ENCODE assay signal across 8 cellular contexts in the genomic region with DNA sequence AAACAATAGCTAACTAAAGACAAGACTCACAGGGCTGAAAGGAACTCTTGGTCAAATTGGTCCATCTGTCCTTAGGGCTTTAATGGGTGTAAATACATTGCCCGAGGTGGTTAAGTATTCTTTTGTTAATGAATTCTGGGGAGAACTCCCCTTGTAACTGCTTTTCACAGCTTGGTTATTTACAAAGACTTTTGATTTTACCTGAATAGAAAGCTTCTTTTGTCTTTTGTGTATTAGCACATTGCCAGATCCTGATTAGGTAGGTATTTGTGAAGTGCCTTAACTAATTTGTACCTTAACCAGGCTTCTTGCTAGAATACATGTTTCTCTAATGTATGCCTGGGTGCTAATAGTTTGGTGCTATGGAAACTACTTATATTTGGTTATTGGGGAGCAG. TPM values are rescaled to one million over a fixed set of nuclear protein-coding genes. Genes with fewer than 3 reads are reported as not detected.
A peak's percentile ranks its signal among the peaks of the same experiment; 100 is the strongest.
DNase-seq lines count a peak whose midpoint lies in the region; ATAC-seq and TF ChIP-seq lines count a peak whose summit lies in the region.

No MANE protein-coding gene starts in this region.

- peak overlapping the region; percentile 94 for H2BK5ac ChIP-seq in IMR-90 (ENCODE audit: low read depth, low read length, poor library complexity, severe bottlenecking)

- H3K9me3 Mint-ChIP-seq in activated CD8-positive, alpha-beta T cell treated with anti-CD3 and anti-CD28 coated beads for 36 hours = no peaks in the 10 kb centered on the region
- no peaks in the 10 kb centered on the region for H3K9me3 Mint-ChIP-seq in stimulated activated effector memory CD8-positive, alpha-beta T cell treated with anti-CD3 and anti-CD28 coated beads, Interleukin-12 subunit alpha, Interleukin-12 subunit beta, amount 100 ng/mL, for 72 hours

- dilution Hi-C loops in IMR-90 (cut with HindIII; ENCODE audit: low sequenced_read_pairs, unreplicated experiment) = no loop called here

- no peak for TF ChIP-seq CTCF in IMR-90 (conservative IDR thresholded peaks at IDR 0.05; ENCODE audit: low read depth, low read length)
- no peak for TF ChIP-seq CTCF in activated CD8-positive, alpha-beta T cell treated with anti-CD3 and anti-CD28 coated beads for 36 hours (IDR thresholded peaks at IDR 0.05)

- POLR2A ChIA-PET in IMR-90 (lab: Charles Lee; ENCODE audit: unreplicated experiment) = no interaction called here
- POLR2A ChIA-PET in activated CD8-positive, alpha-beta T cell treated with anti-CD3 and anti-CD28 coated beads for 36 hours (lab: Charles Lee) = interaction anchor here (0.8 to 7.8 kb wide), 11 partner anchors 9 to 105 kb away, joined by 3 to 122 read pairs (median 3); a partner anchor contains a TSS

- H3K36me3 Mint-ChIP-seq in activated CD8-positive, alpha-beta T cell treated with anti-CD3 and anti-CD28 coated beads for 36 hours (ENCODE audit: low read depth) = peaks cover 71% of the 10 kb centered on the region
- peaks cover 94% of the 10 kb centered on the region for H3K36me3 Mint-ChIP-seq in stimulated activated effector memory CD8-positive, alpha-beta T cell treated with anti-CD3 and anti-CD28 coated beads, Interleukin-12 subunit alpha, Interleukin-12 subunit beta, amount 100 ng/mL, for 72 hours

- H3K27me3 ChIP-seq in IMR-90 (ENCODE audit: control insufficient read depth, insufficient read depth, low read length) (no peaks in the 10 kb centered on the region), iPS-18a (ENCODE audit: control insufficient read depth, insufficient read depth, low read length) (no peaks in the 10 kb centered on the region)

- no CpG with 5 or more reads among the region's 1 CpG for WGBS in IMR-90 (ENCODE audit: extremely low coverage in 2 of 2, insufficient read length in 1 of 2), 2 experiments

- ATAC-seq in IMR-90 (ENCODE audit: low read depth) (no peak), HG03571 (IDR thresholded peaks at IDR 0.05; ENCODE audit: unreplicated experiment) (no peak)
- ATAC-seq in activated CD8-positive, alpha-beta T cell treated with anti-CD3 and anti-CD28 coated beads for 36 hours = no peak
- no peak for ATAC-seq in stimulated activated effector memory CD8-positive, alpha-beta T cell treated with anti-CD3 and anti-CD28 coated beads, Interleukin-12 subunit alpha, Interleukin-12 subunit beta, amount 100 ng/mL, for 72 hours

- no peak overlapping the region for H3K4me3 ChIP-seq in IMR-90 (ENCODE audit: insufficient read depth, low read depth, low read length)
- H3K4me3 ChIP-seq in iPS-18a (ENCODE audit: low read length) = peak overlapping the region; percentile 10

- no peak overlapping the region for H2BK15ac ChIP-seq in IMR-90 (ENCODE audit: low read depth, low read length)

- no peak overlapping the region for H3K14ac ChIP-seq in IMR-90 (replicated peaks; ENCODE audit: low read depth, low read length)

- no peak overlapping the region for H4K8ac ChIP-seq in IMR-90 (ENCODE audit: low read depth in 2 of 2, low read length in 2 of 2)

- no peaks in the 10 kb centered on the region for H3K27me3 Mint-ChIP-seq in activated CD8-positive, alpha-beta T cell treated with anti-CD3 and anti-CD28 coated beads for 36 hours

- no peak overlapping the region for H3K56ac ChIP-seq in IMR-90 (ENCODE audit: extremely low read depth, insufficient read depth, low read length)

- peak overlapping the region; percentile 52; the same call in 1 of the 2 replicates for H3K4me2 ChIP-seq in IMR-90 (ENCODE audit: low read depth, low read length)

- H3K4me1 ChIP-seq in IMR-90 (ENCODE audit: control insufficient read depth, insufficient read depth, low read length) (peaks cover 30% of the 10 kb centered on the region), iPS-18a (ENCODE audit: control insufficient read depth, low read depth, low read length) (peaks cover 24% of the 10 kb centered on the region)

- H3K27ac ChIP-seq in IMR-90 (ENCODE audit: insufficient read depth, low read length) = no peak overlapping the region
- no peak overlapping the region for H3K27ac ChIP-seq in iPS-18a (ENCODE audit: low read length)

- peak overlapping the region; percentile 100 for H3K27ac Mint-ChIP-seq in activated CD8-positive, alpha-beta T cell treated with anti-CD3 and anti-CD28 coated beads for 36 hours
- H3K27ac Mint-ChIP-seq in stimulated activated effector memory CD8-positive, alpha-beta T cell treated with anti-CD3 and anti-CD28 coated beads, Interleukin-12 subunit alpha, Interleukin-12 subunit beta, amount 100 ng/mL, for 72 hours = peak overlapping the region; percentile 100

- peak overlapping the region; percentile 5; the same call in 1 of the 2 replicates for H4K5ac ChIP-seq in IMR-90 (ENCODE audit: low read depth, low read length)

- H3K9ac ChIP-seq in IMR-90 (ENCODE audit: low read depth, low read length) (no peak overlapping the region), iPS-18a (ENCODE audit: low read length) (no peak overlapping the region)

- H3K9me3 ChIP-seq in IMR-90 (ENCODE audit: control insufficient read depth, insufficient read depth, low read length) = no peaks in the 10 kb centered on the region
- H3K9me3 ChIP-seq in iPS-18a (ENCODE audit: control insufficient read depth, low read depth, low read length) = no peaks in the 10 kb centered on the region

- no peak overlapping the region for H2BK20ac ChIP-seq in IMR-90 (ENCODE audit: low read depth, low read length)

- peaks cover 0 to 41% of the 10 kb centered on the region in 2 experiments; a peak in 2 of 4 replicates for H3K79me1 ChIP-seq in IMR-90 (ENCODE audit: low read depth in 1 of 2, low read length in 2 of 2)

- H3K4me3 Mint-ChIP-seq in activated CD8-positive, alpha-beta T cell treated with anti-CD3 and anti-CD28 coated beads for 36 hours = peak overlapping the region; percentile 89
- peak overlapping the region; percentile 84 for H3K4me3 Mint-ChIP-seq in stimulated activated effector memory CD8-positive, alpha-beta T cell treated with anti-CD3 and anti-CD28 coated beads, Interleukin-12 subunit alpha, Interleukin-12 subunit beta, amount 100 ng/mL, for 72 hours

- H3K4me1 Mint-ChIP-seq in activated CD8-positive, alpha-beta T cell treated with anti-CD3 and anti-CD28 coated beads for 36 hours (ENCODE audit: low read depth) = peaks cover 77% of the 10 kb centered on the region
- peaks cover 80% of the 10 kb centered on the region for H3K4me1 Mint-ChIP-seq in stimulated activated effector memory CD8-positive, alpha-beta T cell treated with anti-CD3 and anti-CD28 coated beads, Interleukin-12 subunit alpha, Interleukin-12 subunit beta, amount 100 ng/mL, for 72 hours

- no peak overlapping the region for H2AK5ac ChIP-seq in IMR-90 (ENCODE audit: low read depth, low read length)

- peak overlapping the region; percentile 46; the same call in 1 of the 2 replicates for H3K18ac ChIP-seq in IMR-90 (ENCODE audit: low read depth, low read length)

- H2BK120ac ChIP-seq in IMR-90 (ENCODE audit: low read depth, low read length) = 0 out of 2 replicates have a peak overlapping the region, but pooled peaks have one; percentile 3

- no peak for TF ChIP-seq POLR2A in IMR-90 (IDR thresholded peaks at IDR 0.05; ENCODE audit: low read depth, low read length)

- CTCF ChIA-PET in IMR-90 (lab: Yijun Ruan, JAX) = interaction anchor here (0.6 to 1.7 kb wide), 3 partner anchors 9 to 117 kb away, joined by 4 to 6 read pairs (median 5); no protein-coding TSS in a partner anchor
- CTCF ChIA-PET in activated CD8-positive, alpha-beta T cell treated with anti-CD3 and anti-CD28 coated beads for 36 hours (lab: Charles Lee) = interaction anchor here (0.7 to 6.2 kb wide), 12 partner anchors 11 to 199 kb away, joined by 3 to 55 read pairs (median 4); a partner anchor contains a TSS

- no peak overlapping the region for H4K91ac ChIP-seq in IMR-90 (ENCODE audit: insufficient read depth, low read depth, low read length)

- H3K9me1 ChIP-seq in IMR-90 (ENCODE audit: insufficient read depth, low read length) = peaks cover 8% of the 10 kb centered on the region

- no peak for TF ChIP-seq RAD21 in IMR-90 (IDR thresholded peaks at IDR 0.05; ENCODE audit: low read length)

- H3K36me3 ChIP-seq in IMR-90 (ENCODE audit: control insufficient read depth, insufficient read depth, low read length) = peaks cover 30% of the 10 kb centered on the region
- H3K36me3 ChIP-seq in iPS-18a (ENCODE audit: control insufficient read depth, low read depth, low read length) = peaks cover 3% of the 10 kb centered on the region

- peaks cover 52% of the 10 kb centered on the region for H4K20me1 ChIP-seq in IMR-90 (ENCODE audit: insufficient read depth, low read length)

- in situ Hi-C loops in IMR-90 (cut with MboI; ENCODE audit: low sequenced_read_pairs) = loop anchor here (5.0 kb wide), 1 partner anchor 112 kb away; no protein-coding TSS in a partner anchor

- H3K23ac ChIP-seq in IMR-90 (ENCODE audit: low read depth, low read length) = peak overlapping the region; percentile 34; the same call in 1 of the 2 replicates

- no peak overlapping the region for H2AFZ ChIP-seq in IMR-90 (replicated peaks; ENCODE audit: low read length, poor library complexity)

- no peak for DNase-seq in IMR-90
- DNase-seq in activated CD8-positive, alpha-beta T cell treated with anti-CD3 and anti-CD28 coated beads for 36 hours = no peak
- no peak for DNase-seq in stimulated activated effector memory CD8-positive, alpha-beta T cell treated with anti-CD3 and anti-CD28 coated beads, Interleukin-12 subunit alpha, Interleukin-12 subunit beta, amount 100 ng/mL, for 72 hours (ENCODE audit: low spot score in 2 of 2)
- DNase-seq in activated gamma-delta T cell (lab: John Stamatoyannopoulos, UW) = no peak
- no peak for DNase-seq in NCI-H446 (lab: John Stamatoyannopoulos, UW)
- DNase-seq in GM19238 (ENCODE audit: insufficient read length, low spot score) = no peak

- BruUV-seq in IMR-90 (replicated peaks; lab: Mats Ljungman, UMichigan) = no TSS peak

- H2AK9ac ChIP-seq in IMR-90 (replicated peaks; ENCODE audit: low read depth, low read length, poor library complexity) = no peak overlapping the region

- peak overlapping the region; percentile 25; the same call in 1 of the 2 replicates for H3K4ac ChIP-seq in IMR-90 (ENCODE audit: low read depth, low read length)

- intact Hi-C loops in IMR-90 (cut with micrococcal nuclease) = loop anchor here (10.0 kb wide), 1 partner anchor 179 kb away; no protein-coding TSS in a partner anchor
- intact Hi-C loops in activated CD8-positive, alpha-beta T cell treated with anti-CD3 and anti-CD28 coated beads for 36 hours (cut with micrococcal nuclease) = no loop called here

TF ChIP-seq in IMR-90, 13 proteins besides CTCF, POLR2A, EP300 and RAD21 (continues in another document):
- TF ChIP-seq, protein P1, sequence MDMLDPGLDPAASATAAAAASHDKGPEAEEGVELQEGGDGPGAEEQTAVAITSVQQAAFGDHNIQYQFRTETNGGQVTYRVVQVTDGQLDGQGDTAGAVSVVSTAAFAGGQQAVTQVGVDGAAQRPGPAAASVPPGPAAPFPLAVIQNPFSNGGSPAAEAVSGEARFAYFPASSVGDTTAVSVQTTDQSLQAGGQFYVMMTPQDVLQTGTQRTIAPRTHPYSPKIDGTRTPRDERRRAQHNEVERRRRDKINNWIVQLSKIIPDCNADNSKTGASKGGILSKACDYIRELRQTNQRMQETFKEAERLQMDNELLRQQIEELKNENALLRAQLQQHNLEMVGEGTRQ (IDR thresholded peaks at IDR 0.05; ENCODE audit: low read depth, low read length) = no peak

RNA-seq across cellular contexts. Expression of a gene that starts 14.0 kb away (rescaled TPM):
- 64.7 and 71.4 TPM in 2 replicates for total RNA-seq in IMR-90 (2012; rRNA removed)
- polyA plus RNA-seq in IMR-90 (2012; rRNA removed) = 37.8 and 44.9 TPM in 2 replicates
- polyA plus RNA-seq in IMR-90 (2012; cell fraction: cytosol; rRNA removed) = 9.0 and 12.0 TPM in 2 replicates
- 54.1 and 206 TPM in 2 replicates for polyA plus RNA-seq in IMR-90 (2012; cell fraction: nucleus; rRNA removed; ENCODE audit: low replicate concordance)
- 100 to 1,000 TPM; 124 to 138 TPM for total RNA-seq in activated CD8-positive, alpha-beta T cell treated with anti-CD3 and anti-CD28 coated beads for 36 hours
